20 cellular contexts compared by ENCODE assay signal in the genomic region with DNA sequence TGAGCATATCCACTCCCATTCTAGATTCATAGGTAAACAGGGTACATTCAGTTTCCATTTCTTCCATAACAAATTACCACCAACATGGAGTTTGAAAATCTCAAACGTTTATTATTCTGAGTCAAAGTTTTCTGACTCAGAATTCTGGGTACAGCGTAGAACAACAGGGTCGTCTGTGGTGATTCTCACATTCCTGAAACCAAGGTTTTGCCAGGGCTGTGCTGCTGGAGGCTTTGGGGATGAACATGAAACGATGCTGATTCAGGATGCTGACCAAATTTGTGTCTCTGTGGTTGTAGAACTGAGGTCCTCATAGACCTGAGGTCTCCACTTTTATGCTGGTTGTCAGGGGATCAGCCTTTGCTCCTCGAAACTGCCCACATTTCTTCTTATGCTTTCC.
"Had no signal": no experiment of that assay in that cellular context is flagged by ENCODE, and none has a peak within 500 bp of the region (broad histone marks: within the 10 kb centered on the region; RNA-seq: fewer than 3 reads in every experiment).

No MANE protein-coding gene starts in this region.

- H3K4me1 Mint-ChIP-seq: nephron had no signal

- ATAC-seq: activated CD8-positive, alpha-beta T cell treated with anti-CD3 and anti-CD28 coated beads, Interleukin-2, amount 10 ng/mL, durations not matched to agents 7 days and 5 days; esophagus mucosa; left lobe of liver; psoas muscle; right lobe of liver; upper lobe of right lung had no signal

- H3K4me1 ChIP-seq: adrenal gland, breast epithelium, psoas muscle, right lobe of liver had no signal

- H3K36me3 ChIP-seq: adrenal gland, breast epithelium, right lobe of liver, upper lobe of right lung had no signal

- H3K27ac Mint-ChIP-seq: activated CD8-positive, alpha-beta T cell treated with anti-CD3 and anti-CD28 coated beads, Interleukin-2, amount 10 ng/mL, durations not matched to agents 7 days and 5 days; nephron; stimulated activated naive CD8-positive, alpha-beta T cell treated with anti-CD3 and anti-CD28 coated beads, Interleukin-15, Interleukin-2, amounts not matched to agents 100 ng/mL and 50 ng/mL, for 24 hours; T-helper 2 cell treated with Interferon-gamma antibody and Interleukin-4, amounts not matched to agents 5 μg/mL and 100 μg/mL, for 36 hours had no signal

- H3K27me3 Mint-ChIP-seq: stimulated activated naive CD8-positive, alpha-beta T cell treated with anti-CD3 and anti-CD28 coated beads, Interleukin-15, Interleukin-2, amounts not matched to agents 100 ng/mL and 50 ng/mL, for 24 hours had no signal

- H3K27me3 ChIP-seq: adrenal gland, breast epithelium, right lobe of liver, testis, upper lobe of right lung had no signal

- H3K4me3 ChIP-seq: adrenal gland, breast epithelium, dorsolateral prefrontal cortex, psoas muscle, right lobe of liver, testis, upper lobe of right lung had no signal

- H3K27ac ChIP-seq: adrenal gland, breast epithelium, dorsolateral prefrontal cortex, psoas muscle, right lobe of liver, testis, upper lobe of right lung, VCaP had no signal

- H3K4me3 Mint-ChIP-seq: activated CD8-positive, alpha-beta T cell treated with anti-CD3 and anti-CD28 coated beads, Interleukin-2, amount 10 ng/mL, durations not matched to agents 7 days and 5 days; nephron; stimulated activated naive CD8-positive, alpha-beta T cell treated with anti-CD3 and anti-CD28 coated beads, Interleukin-15, Interleukin-2, amounts not matched to agents 100 ng/mL and 50 ng/mL, for 24 hours; T-helper 2 cell treated with Interferon-gamma antibody and Interleukin-4, amounts not matched to agents 5 μg/mL and 100 μg/mL, for 36 hours had no signal

- H3K9me3 Mint-ChIP-seq: nephron; stimulated activated naive CD8-positive, alpha-beta T cell treated with anti-CD3 and anti-CD28 coated beads, Interleukin-15, Interleukin-2, amounts not matched to agents 100 ng/mL and 50 ng/mL, for 24 hours; T-helper 2 cell treated with Interferon-gamma antibody and Interleukin-4, amounts not matched to agents 5 μg/mL and 100 μg/mL, for 36 hours had no signal

- DNase-seq: activated CD8-positive, alpha-beta memory T cell treated with anti-CD3 and anti-CD28 coated beads, Interleukin-2, amount 50 U/mL, for 48 hours; activated CD8-positive, alpha-beta T cell treated with anti-CD3 and anti-CD28 coated beads, Interleukin-2, amount 10 ng/mL, durations not matched to agents 7 days and 5 days; activated naive CD4-positive, alpha-beta T cell treated with anti-CD3 and anti-CD28 coated beads, Interleukin-2, amount 50 U/mL, for 16 hours; adrenal gland; dorsolateral prefrontal cortex; glutamatergic neuron; islet precursor cell; psoas muscle; right lobe of liver; stimulated activated CD4-positive, alpha-beta T cell treated with anti-CD3 and anti-CD28 coated beads, Interleukin-12 subunit alpha, Interleukin-12 subunit beta, amount 100 ng/mL, for 4 hours; SW 1271; testis; upper lobe of right lung had no signal

- H3K9me3 ChIP-seq: adrenal gland, breast epithelium, psoas muscle, right lobe of liver, testis, upper lobe of right lung had no signal
